1 cellular context compared by ENCODE assay signal in the genomic region with DNA sequence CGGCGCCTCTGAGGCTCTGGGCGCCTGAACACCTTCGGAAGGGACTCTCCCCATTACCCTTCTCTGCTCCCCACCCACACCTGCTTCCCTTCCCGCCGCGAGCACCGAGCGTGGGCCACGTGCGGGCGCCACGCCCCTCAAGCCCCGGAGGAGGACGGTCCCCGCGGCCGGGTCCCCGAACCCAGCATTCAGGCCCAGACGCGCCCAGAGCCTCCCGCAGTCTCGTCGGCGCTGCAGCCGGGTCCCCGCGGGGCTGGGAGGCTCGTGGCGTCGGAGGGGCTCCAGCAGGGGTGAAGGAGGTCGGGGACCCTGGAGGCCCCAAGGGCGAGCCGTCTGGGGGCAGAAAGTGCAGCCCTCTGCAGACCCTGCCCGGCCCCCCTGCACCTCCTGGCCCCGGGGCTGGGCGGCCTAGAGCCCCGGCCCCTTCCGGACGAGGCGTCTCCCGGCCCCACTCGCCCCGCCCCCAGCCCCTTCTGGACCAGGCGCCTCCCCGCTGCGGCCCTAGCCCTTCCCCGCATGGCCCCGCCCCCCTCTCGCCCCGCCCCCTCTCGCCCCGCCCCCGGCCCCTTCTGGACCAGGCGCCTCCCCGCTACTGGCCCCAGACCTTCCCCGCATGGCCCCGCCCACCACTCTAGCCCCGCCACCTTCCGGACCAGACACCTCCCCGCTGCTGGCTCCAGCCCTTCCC.
A peak's percentile ranks its signal among the peaks of the same experiment; 100 is the strongest.
TF ChIP-seq lines count a peak whose summit lies in the region.

No MANE protein-coding gene starts in this region.

TF ChIP-seq in SK-N-SH, 30 proteins besides CTCF, POLR2A, EP300 and RAD21:
- TF ChIP-seq TCF12 (IDR thresholded peaks at IDR 0.05), result no peak
- no peak for TF ChIP-seq FOSL2 (IDR thresholded peaks at IDR 0.05; ENCODE audit: borderline replicate concordance, low read depth)
- TF ChIP-seq GATA2 (CRISPR knock-in tag; IDR thresholded peaks at IDR 0.05), result no peak
- peak; percentile 74 for TF ChIP-seq MXI1 (IDR thresholded peaks at IDR 0.05; ENCODE audit: low read depth, low read length)
- TF ChIP-seq, protein P1, sequence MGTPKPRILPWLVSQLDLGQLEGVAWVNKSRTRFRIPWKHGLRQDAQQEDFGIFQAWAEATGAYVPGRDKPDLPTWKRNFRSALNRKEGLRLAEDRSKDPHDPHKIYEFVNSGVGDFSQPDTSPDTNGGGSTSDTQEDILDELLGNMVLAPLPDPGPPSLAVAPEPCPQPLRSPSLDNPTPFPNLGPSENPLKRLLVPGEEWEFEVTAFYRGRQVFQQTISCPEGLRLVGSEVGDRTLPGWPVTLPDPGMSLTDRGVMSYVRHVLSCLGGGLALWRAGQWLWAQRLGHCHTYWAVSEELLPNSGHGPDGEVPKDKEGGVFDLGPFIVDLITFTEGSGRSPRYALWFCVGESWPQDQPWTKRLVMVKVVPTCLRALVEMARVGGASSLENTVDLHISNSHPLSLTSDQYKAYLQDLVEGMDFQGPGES (IDR thresholded peaks at IDR 0.05; ENCODE audit: low read depth, low read length), result no peak
- TF ChIP-seq RFX5 (IDR thresholded peaks at IDR 0.05; ENCODE audit: low read length), result no peak
- TF ChIP-seq SIN3A (IDR thresholded peaks at IDR 0.05; ENCODE audit: borderline replicate concordance, low read depth, low read length), result no peak
- no peak for TF ChIP-seq MEF2A (IDR thresholded peaks at IDR 0.05; ENCODE audit: borderline replicate concordance, low read depth)
- TF ChIP-seq, protein P2, sequence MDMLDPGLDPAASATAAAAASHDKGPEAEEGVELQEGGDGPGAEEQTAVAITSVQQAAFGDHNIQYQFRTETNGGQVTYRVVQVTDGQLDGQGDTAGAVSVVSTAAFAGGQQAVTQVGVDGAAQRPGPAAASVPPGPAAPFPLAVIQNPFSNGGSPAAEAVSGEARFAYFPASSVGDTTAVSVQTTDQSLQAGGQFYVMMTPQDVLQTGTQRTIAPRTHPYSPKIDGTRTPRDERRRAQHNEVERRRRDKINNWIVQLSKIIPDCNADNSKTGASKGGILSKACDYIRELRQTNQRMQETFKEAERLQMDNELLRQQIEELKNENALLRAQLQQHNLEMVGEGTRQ (IDR thresholded peaks at IDR 0.05; ENCODE audit: borderline replicate concordance, low read depth, low read length), result no peak
- TF ChIP-seq GABPA (IDR thresholded peaks at IDR 0.05; ENCODE audit: low read depth), result no peak
- TF ChIP-seq, protein P3, sequence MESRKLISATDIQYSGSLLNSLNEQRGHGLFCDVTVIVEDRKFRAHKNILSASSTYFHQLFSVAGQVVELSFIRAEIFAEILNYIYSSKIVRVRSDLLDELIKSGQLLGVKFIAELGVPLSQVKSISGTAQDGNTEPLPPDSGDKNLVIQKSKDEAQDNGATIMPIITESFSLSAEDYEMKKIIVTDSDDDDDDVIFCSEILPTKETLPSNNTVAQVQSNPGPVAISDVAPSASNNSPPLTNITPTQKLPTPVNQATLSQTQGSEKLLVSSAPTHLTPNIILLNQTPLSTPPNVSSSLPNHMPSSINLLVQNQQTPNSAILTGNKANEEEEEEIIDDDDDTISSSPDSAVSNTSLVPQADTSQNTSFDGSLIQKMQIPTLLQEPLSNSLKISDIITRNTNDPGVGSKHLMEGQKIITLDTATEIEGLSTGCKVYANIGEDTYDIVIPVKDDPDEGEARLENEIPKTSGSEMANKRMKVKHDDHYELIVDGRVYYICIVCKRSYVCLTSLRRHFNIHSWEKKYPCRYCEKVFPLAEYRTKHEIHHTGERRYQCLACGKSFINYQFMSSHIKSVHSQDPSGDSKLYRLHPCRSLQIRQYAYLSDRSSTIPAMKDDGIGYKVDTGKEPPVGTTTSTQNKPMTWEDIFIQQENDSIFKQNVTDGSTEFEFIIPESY (IDR thresholded peaks at IDR 0.05; ENCODE audit: borderline replicate concordance, low read depth), result no peak
- TF ChIP-seq, protein P4, sequence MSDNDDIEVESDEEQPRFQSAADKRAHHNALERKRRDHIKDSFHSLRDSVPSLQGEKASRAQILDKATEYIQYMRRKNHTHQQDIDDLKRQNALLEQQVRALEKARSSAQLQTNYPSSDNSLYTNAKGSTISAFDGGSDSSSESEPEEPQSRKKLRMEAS (IDR thresholded peaks at IDR 0.05; ENCODE audit: low read depth), result 0 out of 2 replicates have a peak, but pooled peaks have one; percentile 47
- TF ChIP-seq RCOR1 (IDR thresholded peaks at IDR 0.05; ENCODE audit: low read length), result no peak
- no peak for TF ChIP-seq CHD2 (IDR thresholded peaks at IDR 0.05; ENCODE audit: low read length, partially characterized antibody)
- TF ChIP-seq ELF1 (IDR thresholded peaks at IDR 0.05), result no peak
- TF ChIP-seq, protein P5, sequence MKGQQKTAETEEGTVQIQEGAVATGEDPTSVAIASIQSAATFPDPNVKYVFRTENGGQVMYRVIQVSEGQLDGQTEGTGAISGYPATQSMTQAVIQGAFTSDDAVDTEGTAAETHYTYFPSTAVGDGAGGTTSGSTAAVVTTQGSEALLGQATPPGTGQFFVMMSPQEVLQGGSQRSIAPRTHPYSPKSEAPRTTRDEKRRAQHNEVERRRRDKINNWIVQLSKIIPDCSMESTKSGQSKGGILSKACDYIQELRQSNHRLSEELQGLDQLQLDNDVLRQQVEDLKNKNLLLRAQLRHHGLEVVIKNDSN (IDR thresholded peaks at IDR 0.05; ENCODE audit: borderline replicate concordance, low read depth), result 0 out of 2 replicates have a peak, but pooled peaks have one; percentile 28
